In the genomic region with DNA sequence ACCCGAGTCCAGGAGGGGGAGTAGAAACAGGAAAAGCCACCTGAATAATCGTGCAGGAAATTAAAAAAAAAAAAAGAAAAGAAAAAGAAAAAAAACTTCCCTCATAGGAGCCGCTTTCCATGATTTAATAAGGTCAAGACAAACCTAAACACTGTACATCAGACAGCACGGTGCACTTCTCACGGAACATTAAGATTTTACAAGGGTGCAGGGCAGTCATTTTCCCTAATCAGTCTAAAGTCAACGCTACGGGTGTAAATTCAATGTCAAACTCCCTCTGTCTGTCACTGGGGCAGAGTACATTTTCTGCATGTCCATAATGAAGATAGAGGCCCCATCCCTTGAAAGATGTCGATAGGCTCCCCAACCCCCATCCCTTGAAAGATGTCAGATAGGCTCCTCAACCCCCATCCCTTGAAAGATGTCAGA, we compare ENCODE assay signal across 8 cellular contexts.
A peak's percentile ranks its signal among the peaks of the same experiment; 100 is the strongest.
DNase-seq lines count a peak whose midpoint lies in the region; ATAC-seq, FAIRE-seq and TF ChIP-seq lines count a peak whose summit lies in the region.

No MANE protein-coding gene starts in this region.

- peaks cover 14% of the 10 kb centered on the region for H3K4me1 ChIP-seq in OCI-LY1 (ENCODE audit: insufficient read depth, low read length, severe bottlenecking)

- TF ChIP-seq CTCF in CD14-positive monocyte (IDR thresholded peaks at IDR 0.05) (no peak), OCI-LY1 (IDR thresholded peaks at IDR 0.05; ENCODE audit: low read length) (no peak), endothelial cell (IDR thresholded peaks at IDR 0.05; ENCODE audit: unreplicated experiment) (no peak), nephron (IDR thresholded peaks at IDR 0.05; ENCODE audit: unreplicated experiment in 3 of 3) (no peak)

- H4K20me1 ChIP-seq in OCI-LY1 (ENCODE audit: insufficient read depth, low read length), result no peaks in the 10 kb centered on the region

- no peaks in the 10 kb centered on the region for H3K9me3 ChIP-seq in OCI-LY1 (ENCODE audit: low read length)

- H3K9me3 Mint-ChIP-seq in CD14-positive monocyte (peaks cover 0 to 11% (median 7%) of the 10 kb centered on the region in 7 donors), endothelial cell (ENCODE audit: unreplicated experiment) (no peaks in the 10 kb centered on the region), nephron (no peaks in the 10 kb centered on the region)

- no peak for TF ChIP-seq POLR2A in H54 (IDR thresholded peaks at IDR 0.05; ENCODE audit: low read depth, low read length)

- no peak for ATAC-seq in GM19397 (IDR thresholded peaks at IDR 0.05; ENCODE audit: unreplicated experiment)

- H3K4me2 ChIP-seq in OCI-LY1 (ENCODE audit: low read length), result peak overlapping the region; percentile 88; the same call in 1 of the 2 replicates

- no peak for FAIRE-seq in H54 (lab: Jason Lieb, UNC)

- H3K27me3 ChIP-seq in OCI-LY1 (ENCODE audit: insufficient read depth, low read length), result no peaks in the 10 kb centered on the region; the same call in 1 of the 2 replicates

- H3K27ac Mint-ChIP-seq in CD14-positive monocyte (no peak overlapping the region), endothelial cell (ENCODE audit: unreplicated experiment) (peak overlapping the region; percentile 68), nephron (peak overlapping the region; percentile 81 to 85 (median 85))

- H3K79me2 ChIP-seq in OCI-LY1 (ENCODE audit: insufficient read depth, low read length), result no peaks in the 10 kb centered on the region

- H3K4me3 Mint-ChIP-seq in CD14-positive monocyte (peak overlapping the region; percentile 73 to 95), endothelial cell (ENCODE audit: unreplicated experiment) (peak overlapping the region; percentile 95), nephron (peak overlapping the region; percentile 84 to 92 (median 91))

- intact Hi-C loops in CD14-positive monocyte (cut with micrococcal nuclease), result no loop called here

- H3K27ac ChIP-seq in OCI-LY1 (ENCODE audit: low read depth, low read length, poor library complexity, severe bottlenecking), result no peak overlapping the region

- DNase-seq in CD14-positive monocyte (ENCODE audit: low spot score) (no peak), endothelial cell (ENCODE audit: low spot score) (no peak), dedifferentiated amniotic fluid mesenchymal stem cell (ENCODE audit: extremely low spot score) (no peak), NCI-H2196 (lab: John Stamatoyannopoulos, UW; ENCODE audit: unreplicated experiment) (no peak), H54 (ENCODE audit: insufficient read length, low spot score) (no peak)

- no peaks in the 10 kb centered on the region for H3K9me2 ChIP-seq in OCI-LY1 (ENCODE audit: low read depth, low read length)

- H3K27me3 Mint-ChIP-seq in CD14-positive monocyte (ENCODE audit: low read depth in 3 of 3) (peaks cover 52 to 76% (median 60%) of the 10 kb centered on the region in 3 donors), endothelial cell (ENCODE audit: unreplicated experiment) (peaks cover 9% of the 10 kb centered on the region), nephron (ENCODE audit: low read depth) (no peaks in the 10 kb centered on the region)

- no peak overlapping the region for H2AFZ ChIP-seq in OCI-LY1 (ENCODE audit: low read length)

- H3K36me3 Mint-ChIP-seq in CD14-positive monocyte, result peaks cover 0 to 2% of the 10 kb centered on the region in 2 donors
- H3K36me3 Mint-ChIP-seq in endothelial cell (ENCODE audit: low read depth, unreplicated experiment), result no peaks in the 10 kb centered on the region
- no peaks in the 10 kb centered on the region for H3K36me3 Mint-ChIP-seq in nephron (ENCODE audit: low read depth)

- no peak overlapping the region for H3K9ac ChIP-seq in OCI-LY1 (ENCODE audit: low read length)

- H3K4me3 ChIP-seq in OCI-LY1 (ENCODE audit: low read depth, low read length, poor library complexity, severe bottlenecking), result peak overlapping the region; percentile 62

- no peaks in the 10 kb centered on the region for H3F3A ChIP-seq in OCI-LY1 (ENCODE audit: insufficient read depth, low read length)

- H3K36me3 ChIP-seq in OCI-LY1 (ENCODE audit: insufficient read depth, low read length), result no peaks in the 10 kb centered on the region

- H3K4me1 Mint-ChIP-seq in CD14-positive monocyte (peaks cover 17% of the 10 kb centered on the region), endothelial cell (ENCODE audit: unreplicated experiment) (peaks cover 37% of the 10 kb centered on the region), nephron (peaks cover 47% of the 10 kb centered on the region)

Comparison
In these comparisons a context has a peak if more than half of its experiments do, and no peak if none do; other contexts are left out.
1. H3K27ac Mint-ChIP-seq: peak in endothelial cell (single experiment) and nephron (3 of 3); none in CD14-positive monocyte (0 of 7).
2. Peak in every context shown above with its lines, with median percentiles within 50 percentile points of each other: H3K4me3 Mint-ChIP-seq.